In the genomic region with DNA sequence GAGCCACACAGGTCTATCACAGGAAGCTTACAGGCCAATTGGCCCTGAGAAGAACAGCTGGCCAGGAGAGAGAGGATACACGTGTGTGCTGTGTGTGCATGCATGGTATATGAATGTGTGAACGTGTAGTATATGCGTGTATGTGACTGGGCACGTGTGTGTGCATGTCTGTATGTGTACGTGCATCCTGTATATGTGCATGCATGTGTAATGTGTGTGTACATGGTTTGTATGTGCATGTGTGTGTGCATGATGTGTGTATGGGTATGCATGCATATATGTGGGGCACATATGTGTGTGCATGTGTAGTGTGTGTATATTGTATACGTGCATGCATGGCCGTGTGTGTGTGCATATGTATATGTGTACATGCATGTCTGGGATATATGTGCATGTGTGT, we compare ENCODE assay signal across 2 cellular contexts.
TF ChIP-seq lines count a peak whose summit lies in the region.

No MANE protein-coding gene starts in this region.

TF ChIP-seq in IMR-90, 13 proteins besides CTCF, POLR2A, EP300 and RAD21 (continued from another document):
- TF ChIP-seq, protein P1, sequence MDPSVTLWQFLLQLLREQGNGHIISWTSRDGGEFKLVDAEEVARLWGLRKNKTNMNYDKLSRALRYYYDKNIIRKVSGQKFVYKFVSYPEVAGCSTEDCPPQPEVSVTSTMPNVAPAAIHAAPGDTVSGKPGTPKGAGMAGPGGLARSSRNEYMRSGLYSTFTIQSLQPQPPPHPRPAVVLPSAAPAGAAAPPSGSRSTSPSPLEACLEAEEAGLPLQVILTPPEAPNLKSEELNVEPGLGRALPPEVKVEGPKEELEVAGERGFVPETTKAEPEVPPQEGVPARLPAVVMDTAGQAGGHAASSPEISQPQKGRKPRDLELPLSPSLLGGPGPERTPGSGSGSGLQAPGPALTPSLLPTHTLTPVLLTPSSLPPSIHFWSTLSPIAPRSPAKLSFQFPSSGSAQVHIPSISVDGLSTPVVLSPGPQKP (IDR thresholded peaks at IDR 0.05; ENCODE audit: borderline replicate concordance, low read depth, low read length) = no peak
- TF ChIP-seq MXI1 (IDR thresholded peaks at IDR 0.05; ENCODE audit: borderline replicate concordance, low read depth, low read length) (no peak), MAFK (IDR thresholded peaks at IDR 0.05; ENCODE audit: low read depth, low read length) (no peak), SMC3 (IDR thresholded peaks at IDR 0.05; ENCODE audit: low read depth, low read length) (no peak), FOS (IDR thresholded peaks at IDR 0.05; ENCODE audit: low read depth, low read length) (no peak), MAZ (IDR thresholded peaks at IDR 0.05; ENCODE audit: borderline replicate concordance, low read depth, low read length) (no peak), CEBPB (IDR thresholded peaks at IDR 0.05; ENCODE audit: low read depth, low read length) (no peak), CHD1 (IDR thresholded peaks at IDR 0.05; ENCODE audit: low read depth, low read length) (no peak), RCOR1 (IDR thresholded peaks at IDR 0.05; ENCODE audit: insufficient replicate concordance, low read length) (no peak)
TF ChIP-seq in IMR-90: peak in this region for 0.

TF ChIP-seq in WTC11, 78 proteins besides CTCF, POLR2A, EP300 and RAD21 (continued from another document):
- TF ChIP-seq, protein P2, sequence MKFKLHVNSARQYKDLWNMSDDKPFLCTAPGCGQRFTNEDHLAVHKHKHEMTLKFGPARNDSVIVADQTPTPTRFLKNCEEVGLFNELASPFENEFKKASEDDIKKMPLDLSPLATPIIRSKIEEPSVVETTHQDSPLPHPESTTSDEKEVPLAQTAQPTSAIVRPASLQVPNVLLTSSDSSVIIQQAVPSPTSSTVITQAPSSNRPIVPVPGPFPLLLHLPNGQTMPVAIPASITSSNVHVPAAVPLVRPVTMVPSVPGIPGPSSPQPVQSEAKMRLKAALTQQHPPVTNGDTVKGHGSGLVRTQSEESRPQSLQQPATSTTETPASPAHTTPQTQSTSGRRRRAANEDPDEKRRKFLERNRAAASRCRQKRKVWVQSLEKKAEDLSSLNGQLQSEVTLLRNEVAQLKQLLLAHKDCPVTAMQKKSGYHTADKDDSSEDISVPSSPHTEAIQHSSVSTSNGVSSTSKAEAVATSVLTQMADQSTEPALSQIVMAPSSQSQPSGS (CRISPR knock-in tag; IDR thresholded peaks at IDR 0.05; ENCODE audit: borderline replicate concordance, low read depth) = no peak
- TF ChIP-seq CREM (CRISPR knock-in tag; IDR thresholded peaks at IDR 0.05) (no peak), MYBL2 (CRISPR knock-in tag; IDR thresholded peaks at IDR 0.05) (no peak), NFATC4 (CRISPR knock-in tag; IDR thresholded peaks at IDR 0.05) (no peak), MXD4 (CRISPR knock-in tag; IDR thresholded peaks at IDR 0.05; ENCODE audit: borderline replicate concordance) (no peak), HMGA2 (CRISPR knock-in tag; IDR thresholded peaks at IDR 0.05) (no peak), JAZF1 (CRISPR knock-in tag; IDR thresholded peaks at IDR 0.05) (no peak), TEAD1 (CRISPR knock-in tag; IDR thresholded peaks at IDR 0.05) (no peak), ZNF232 (CRISPR knock-in tag; IDR thresholded peaks at IDR 0.05) (no peak), NFYB (CRISPR knock-in tag; conservative IDR thresholded peaks at IDR 0.05; ENCODE audit: low read depth) (no peak), NR2C2 (CRISPR knock-in tag; IDR thresholded peaks at IDR 0.05) (no peak), ATF1 (CRISPR knock-in tag; IDR thresholded peaks at IDR 0.05) (no peak), IRF2 (CRISPR knock-in tag; IDR thresholded peaks at IDR 0.05; ENCODE audit: borderline replicate concordance, low read depth) (no peak), FOXP1 (CRISPR knock-in tag; IDR thresholded peaks at IDR 0.05; ENCODE audit: borderline replicate concordance) (no peak)
- TF ChIP-seq, protein P3, sequence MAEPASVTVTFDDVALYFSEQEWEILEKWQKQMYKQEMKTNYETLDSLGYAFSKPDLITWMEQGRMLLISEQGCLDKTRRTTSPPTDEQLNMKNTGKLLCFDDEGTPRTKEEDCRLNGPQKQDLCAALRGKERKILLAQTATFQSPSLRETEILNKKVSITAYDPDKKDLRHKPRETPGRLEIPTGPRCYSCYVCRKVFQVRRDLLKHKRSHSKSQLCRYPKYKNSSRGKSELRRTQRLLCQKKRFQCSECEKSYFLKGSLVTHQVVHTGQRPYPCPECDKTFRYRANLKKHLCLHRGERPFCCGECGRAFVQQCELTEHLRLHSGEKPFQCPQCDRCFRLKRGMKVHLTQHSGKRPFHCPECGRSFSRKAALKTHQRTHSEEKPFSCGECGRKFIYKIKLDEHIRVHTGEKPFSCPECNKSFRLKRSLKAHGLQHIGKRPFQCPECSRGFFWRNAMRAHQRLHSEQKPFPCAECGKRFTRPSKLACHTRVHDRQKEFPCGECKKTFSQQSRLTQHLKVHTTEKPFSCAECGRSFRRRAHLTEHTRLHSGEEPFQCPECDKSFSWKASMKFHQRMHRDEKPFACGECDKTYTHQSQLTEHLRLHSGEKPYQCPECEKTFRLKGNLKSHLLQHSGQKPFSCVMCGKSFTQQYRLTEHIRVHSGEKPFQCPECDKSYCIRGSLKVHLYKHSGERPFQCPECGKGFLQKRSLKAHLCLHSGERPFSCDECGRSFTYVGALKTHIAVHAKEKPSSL (CRISPR knock-in tag; conservative IDR thresholded peaks at IDR 0.05) = no peak
